34 cellular contexts compared by ENCODE assay signal in the genomic region with DNA sequence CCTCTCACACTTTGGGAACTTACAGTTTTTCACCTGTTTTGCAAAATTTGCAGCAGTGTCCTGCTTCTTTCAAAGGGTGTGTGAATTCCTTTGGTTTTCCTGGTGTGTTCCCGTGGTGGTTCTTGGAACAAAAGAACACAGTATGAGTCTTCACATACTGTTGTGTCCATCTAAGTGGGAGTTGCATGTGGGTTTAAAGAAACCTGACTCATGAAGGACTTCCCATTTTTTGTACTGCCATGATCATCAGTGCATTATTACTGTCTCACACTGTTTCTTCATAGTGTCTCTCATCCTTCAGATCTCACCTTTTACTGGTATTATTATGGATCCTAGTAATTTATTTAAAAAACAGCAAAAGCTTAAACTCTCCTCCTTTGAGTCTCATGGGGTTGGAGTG. TPM values are rescaled to one million over a fixed set of nuclear protein-coding genes. Genes with fewer than 3 reads are reported as not detected.
A peak's percentile ranks its signal among the peaks of the same experiment; 100 is the strongest.
DNase-seq lines count a peak whose midpoint lies in the region; ATAC-seq and TF ChIP-seq lines count a peak whose summit lies in the region.
"Had no signal": no experiment of that assay in that cellular context is flagged by ENCODE, and none has a peak within 500 bp of the region (broad histone marks: within the 10 kb centered on the region; RNA-seq: fewer than 3 reads in every experiment).

No MANE protein-coding gene starts in this region.

- H3K4me1 ChIP-seq in mammary epithelial cell (ENCODE audit: insufficient read depth, low read length) (peaks cover 30% of the 10 kb centered on the region), testis (no peaks in the 10 kb centered on the region), heart right ventricle (no peaks in the 10 kb centered on the region)
- H3K4me1 ChIP-seq: uterus had no signal

- H3K9ac ChIP-seq in mammary epithelial cell (ENCODE audit: insufficient read depth, low read length) = peak overlapping the region; percentile 77

- POLR2A ChIA-PET in MCF 10A (lab: Yijun Ruan, JAX) = interaction anchor here (0.7 kb wide), 1 partner anchor 1063 kb away, joined by 3 read pairs; no protein-coding TSS in a partner anchor

- in situ Hi-C loops in mammary epithelial cell (cut with MboI; ENCODE audit: low sequenced_read_pairs in 2 of 2) = no loop called here

- CTCF ChIA-PET in mammary epithelial cell (lab: Charles Lee; ENCODE audit: low non-redundant PET) = no interaction called here
- CTCF ChIA-PET in MCF 10A (lab: Yijun Ruan, JAX) = interaction anchor here (0.7 kb wide), 1 partner anchor 1233 kb away, joined by 3 read pairs; no protein-coding TSS in a partner anchor

- H3K79me2 ChIP-seq in mammary epithelial cell (ENCODE audit: insufficient read depth, low read length) = no peaks in the 10 kb centered on the region

- H3K27ac Mint-ChIP-seq in MCF 10A (ENCODE audit: low read depth, unreplicated experiment) (no peak overlapping the region), mesothelial cell of epicardium (no peak overlapping the region)
- H3K27ac Mint-ChIP-seq in dendritic cell treated with granulocyte-macrophage colony-stimulating factor and Interleukin-4, amounts not matched to agents 40 ng/mL and 50 ng/mL, for 4 days = peak overlapping the region; percentile 21
- H3K27ac Mint-ChIP-seq: activated CD4-positive, alpha-beta T cell treated with anti-CD3 and anti-CD28 coated beads, Interleukin-2, amount 10 ng/mL, durations not matched to agents 7 days and 5 days had no signal

- DNase-seq in mammary epithelial cell (peak; percentile 85), MCF 10A (ENCODE audit: unreplicated experiment) (no peak), NOMO-1 (lab: John Stamatoyannopoulos, UW; ENCODE audit: unreplicated experiment in 2 of 2) (peak; percentile 7 to 49), medulla oblongata (ENCODE audit: extremely low spot score) (no peak), testis (no peak), heart right ventricle (no peak), mesothelial cell of epicardium (ENCODE audit: low spot score in 2 of 2, unreplicated experiment in 2 of 2) (no peak)
- DNase-seq: activated CD4-positive, alpha-beta T cell treated with anti-CD3 and anti-CD28 coated beads, Interleukin-2, amount 10 ng/mL, durations not matched to agents 7 days and 5 days; amygdala; DMS153; dorsolateral prefrontal cortex; erythroblast; foreskin melanocyte; GDM1; hypothalamus; islet precursor cell; KBM-7; naive B cell; NCI-H1105; NCI-H2081 treated with DMSO at 0.1 percent for 48 hours; ovary; right cardiac atrium; SHP77; stimulated activated CD4-positive, alpha-beta T cell treated with anti-CD3 and anti-CD28 coated beads, Interleukin-12 subunit alpha, Interleukin-12 subunit beta, amount 100 ng/mL, for 4 hours; substantia nigra; T-helper 1 cell; uterus had no signal

- no peaks in the 10 kb centered on the region for H4K20me1 ChIP-seq in mammary epithelial cell (ENCODE audit: insufficient read depth, low read length)

- H3K36me3 Mint-ChIP-seq in MCF 10A (ENCODE audit: insufficient read depth, unreplicated experiment) (no peaks in the 10 kb centered on the region), mesothelial cell of epicardium (peaks cover 1% of the 10 kb centered on the region)
- no peaks in the 10 kb centered on the region for H3K36me3 Mint-ChIP-seq in dendritic cell treated with granulocyte-macrophage colony-stimulating factor and Interleukin-4, amounts not matched to agents 40 ng/mL and 50 ng/mL, for 4 days (ENCODE audit: low read depth)
- H3K36me3 Mint-ChIP-seq: CD14-positive monocyte, naive B cell had no signal

- no peak for TF ChIP-seq POLR2A in testis (IDR thresholded peaks at IDR 0.05)

- H3K4me3 Mint-ChIP-seq in MCF 10A (ENCODE audit: unreplicated experiment) = no peak overlapping the region
- H3K4me3 Mint-ChIP-seq in dendritic cell treated with granulocyte-macrophage colony-stimulating factor and Interleukin-4, amounts not matched to agents 40 ng/mL and 50 ng/mL, for 4 days = no peak overlapping the region
- no peak overlapping the region for H3K4me3 Mint-ChIP-seq in mesothelial cell of epicardium
- H3K4me3 Mint-ChIP-seq: activated CD4-positive, alpha-beta T cell treated with anti-CD3 and anti-CD28 coated beads, Interleukin-2, amount 10 ng/mL, durations not matched to agents 7 days and 5 days; CD14-positive monocyte had no signal

- H3K27ac ChIP-seq in mammary epithelial cell (ENCODE audit: insufficient read depth, low read depth, low read length) (peak overlapping the region; percentile 89), testis (no peak overlapping the region), heart right ventricle (no peak overlapping the region)
- H3K27ac ChIP-seq: dorsolateral prefrontal cortex, ovary, uterus had no signal

- no peak for ATAC-seq in heart right ventricle
- ATAC-seq: right cardiac atrium had no signal

- TF ChIP-seq CTCF in mammary epithelial cell (conservative IDR thresholded peaks at IDR 0.05 in 1 of 2, IDR thresholded peaks at IDR 0.05 in 1 of 2; ENCODE audit: extremely low read depth in 1 of 2, insufficient read depth in 1 of 2, low read depth in 1 of 2, low read length in 2 of 2) (no peak), MCF 10A (IDR thresholded peaks at IDR 0.05; ENCODE audit: unreplicated experiment) (no peak), testis (IDR thresholded peaks at IDR 0.05) (no peak), heart right ventricle (IDR thresholded peaks at IDR 0.05) (no peak), mesothelial cell of epicardium (IDR thresholded peaks at IDR 0.05; ENCODE audit: unreplicated experiment) (no peak)

- dilution Hi-C loops in mammary epithelial cell (cut with HindIII; ENCODE audit: low sequenced_read_pairs) = loop anchor here (5.0 kb wide), 1 partner anchor 49 kb away; no protein-coding TSS in a partner anchor

- no peaks in the 10 kb centered on the region for H3K9me3 Mint-ChIP-seq in MCF 10A (ENCODE audit: unreplicated experiment)
- peaks cover 10% of the 10 kb centered on the region for H3K9me3 Mint-ChIP-seq in dendritic cell treated with granulocyte-macrophage colony-stimulating factor and Interleukin-4, amounts not matched to agents 40 ng/mL and 50 ng/mL, for 4 days
- H3K9me3 Mint-ChIP-seq in mesothelial cell of epicardium = peaks cover 83% of the 10 kb centered on the region
- H3K9me3 Mint-ChIP-seq: activated CD4-positive, alpha-beta T cell treated with anti-CD3 and anti-CD28 coated beads, Interleukin-2, amount 10 ng/mL, durations not matched to agents 7 days and 5 days had no signal

- H3K4me2 ChIP-seq in mammary epithelial cell (ENCODE audit: insufficient read depth, low read depth, low read length) = peak overlapping the region; percentile 56

- H3K27me3 ChIP-seq in mammary epithelial cell (ENCODE audit: insufficient read depth, low read length) (no peaks in the 10 kb centered on the region), testis (no peaks in the 10 kb centered on the region), heart right ventricle (peaks cover 0 to 2% (median 0%) of the 10 kb centered on the region in 7 donors)
- H3K27me3 ChIP-seq: ovary, uterus had no signal

- no TSS peak for BruUV-seq in mammary epithelial cell (replicated peaks; lab: Mats Ljungman, UMichigan)
- BruUV-seq in MCF 10A (replicated peaks; lab: Mats Ljungman, UMichigan) = no TSS peak

- WGBS in mammary epithelial cell (ENCODE audit: low coverage, missing lambda C conversion rate) = 0% methylated on average over 1 of the region's 1 CpG
- 70 to 80% methylated on average over 1 of the region's 1 CpG for WGBS in testis, 2 donors
- WGBS in heart right ventricle, 2 donors = 44 to 56% methylated on average over 1 of the region's 1 CpG

- H2AFZ ChIP-seq in mammary epithelial cell (ENCODE audit: low read depth, low read length) = peak overlapping the region; percentile 75

- intact Hi-C loops in mammary epithelial cell (cut with micrococcal nuclease) (loop anchor here (2.0 to 5.0 kb wide), 2 partner anchors 49 to 66 kb away; no protein-coding TSS in a partner anchor), MCF 10A (cut with micrococcal nuclease) (no loop called here), testis (cut with DNase I; ENCODE audit: low total_unique reads) (no loop called here), heart right ventricle (cut with DNase I) (no loop called here)
- intact Hi-C loops in dendritic cell treated with granulocyte-macrophage colony-stimulating factor and Interleukin-4, amounts not matched to agents 40 ng/mL and 50 ng/mL, for 4 days (cut with micrococcal nuclease) = no loop called here

- H3K4me1 Mint-ChIP-seq in MCF 10A (ENCODE audit: insufficient read depth, unreplicated experiment) (no peaks in the 10 kb centered on the region), mesothelial cell of epicardium (no peaks in the 10 kb centered on the region)
- H3K4me1 Mint-ChIP-seq in dendritic cell treated with granulocyte-macrophage colony-stimulating factor and Interleukin-4, amounts not matched to agents 40 ng/mL and 50 ng/mL, for 4 days (ENCODE audit: low read depth) = peaks cover 28% of the 10 kb centered on the region

- no peak overlapping the region for H3K4me3 ChIP-seq in mammary epithelial cell (replicated peaks in 1 of 3; ENCODE audit: insufficient read depth in 1 of 3, low read depth in 2 of 3, low read length in 3 of 3)
- no peak overlapping the region for H3K4me3 ChIP-seq in testis
- H3K4me3 ChIP-seq in heart right ventricle = no peak overlapping the region
- H3K4me3 ChIP-seq: dorsolateral prefrontal cortex, ovary, uterus had no signal

- H3K27me3 Mint-ChIP-seq in MCF 10A (ENCODE audit: insufficient read depth, unreplicated experiment) (peaks cover 2% of the 10 kb centered on the region), mesothelial cell of epicardium (ENCODE audit: low read depth) (no peaks in the 10 kb centered on the region)
- no peaks in the 10 kb centered on the region for H3K27me3 Mint-ChIP-seq in dendritic cell treated with granulocyte-macrophage colony-stimulating factor and Interleukin-4, amounts not matched to agents 40 ng/mL and 50 ng/mL, for 4 days
- H3K27me3 Mint-ChIP-seq: activated CD4-positive, alpha-beta T cell treated with anti-CD3 and anti-CD28 coated beads, Interleukin-2, amount 10 ng/mL, durations not matched to agents 7 days and 5 days had no signal

- H3K36me3 ChIP-seq in mammary epithelial cell (ENCODE audit: insufficient read depth, low read length) (no peaks in the 10 kb centered on the region), testis (ENCODE audit: low read depth, missing control alignments) (no peaks in the 10 kb centered on the region), heart right ventricle (no peaks in the 10 kb centered on the region)
- H3K36me3 ChIP-seq: ovary, uterus had no signal

- H3K9me3 ChIP-seq in mammary epithelial cell (replicated peaks; ENCODE audit: insufficient read depth, low read length) (no peaks in the 10 kb centered on the region), testis (no peaks in the 10 kb centered on the region), heart right ventricle (peaks cover 0 to 7% (median 0%) of the 10 kb centered on the region in 11 donors)
- H3K9me3 ChIP-seq: ovary, uterus had no signal

RNA-seq across cellular contexts. Expression of a gene that starts 3.8 kb away (rescaled TPM):
- not detected for total RNA-seq in mammary epithelial cell
- polyA plus RNA-seq in mammary epithelial cell = not detected
- not detected for polyA minus RNA-seq in mammary epithelial cell
- not detected in 2 replicates for total RNA-seq in MCF 10A (2022)
- total RNA-seq in testis = 1 to 10 TPM in 1 of 2 donors, not detected in 1; 1.3 TPM
- polyA plus RNA-seq in testis (ENCODE audit: insufficient read depth, low read depth, low replicate concordance) = 4.0 TPM
- total RNA-seq in heart right ventricle = 1 to 10 TPM in 2 of 10 donors, under 1 TPM in 4, not detected in 4; 0.34 to 6.4 (median 0.72) TPM
- under 1 TPM; 0.28 to 0.37 TPM for polyA plus RNA-seq in heart right ventricle
- total RNA-seq in mesothelial cell of epicardium = not detected in 3 replicates
- total RNA-seq: H4, HT-29, lung microvascular endothelial cell, NCI-H460, OCI-LY7 had no signal

RNA-seq across cellular contexts. Expression of a gene that starts 20.7 kb away (rescaled TPM):
- total RNA-seq in mammary epithelial cell (not detected), MCF 10A (2022) (not detected in 2 replicates), testis (under 1 TPM in 1 of 2 donors, not detected in 1; 0.93 TPM), heart right ventricle (10 to 100 TPM in 1 of 10 donors, 1 to 10 TPM in 3, under 1 TPM in 5, not detected in 1; 0.35 to 19.2 (median 0.96) TPM), mesothelial cell of epicardium (not detected in 3 replicates)
- polyA plus RNA-seq in mammary epithelial cell (not detected), testis (ENCODE audit: insufficient read depth, low read depth, low replicate concordance) (1.5 TPM), heart right ventricle (1 to 10 TPM in 1 of 2 donors, under 1 TPM in 1; 0.46 to 1.8 TPM)
- polyA minus RNA-seq in mammary epithelial cell = not detected
- total RNA-seq: H4, HT-29, lung microvascular endothelial cell, NCI-H460, OCI-LY7 had no signal

RNA-seq across cellular contexts. Expression of a gene that starts 37.2 kb away (rescaled TPM):
- total RNA-seq in mammary epithelial cell (not detected), MCF 10A (2022) (not detected in 2 replicates), testis (1 to 10 TPM in 1 of 2 donors, not detected in 1; 3.8 TPM), heart right ventricle (1 to 10 TPM in 5 of 10 donors, under 1 TPM in 4, not detected in 1; 0.49 to 2.4 (median 1.1) TPM), mesothelial cell of epicardium (not detected in 3 replicates)
- polyA plus RNA-seq in mammary epithelial cell (not detected), testis (ENCODE audit: insufficient read depth, low read depth, low replicate concordance) (9.2 TPM), heart right ventricle (under 1 TPM in 1 of 2 donors, not detected in 1; 0.23 TPM)
- not detected for polyA minus RNA-seq in mammary epithelial cell
- total RNA-seq: activated CD4-positive, alpha-beta T cell treated with anti-CD3 and anti-CD28 coated beads, Interleukin-2, amount 10 ng/mL, durations not matched to agents 7 days and 5 days; H4; HT-29; lung microvascular endothelial cell; NCI-H460; OCI-LY7 had no signal
- polyA plus RNA-seq: right cardiac atrium had no signal

Comparison
In these comparisons a context has a peak if more than half of its experiments do, and no peak if none do; other contexts are left out.
1. DNase-seq: peak in mammary epithelial cell (single experiment) and NOMO-1 (2 of 2); none in MCF 10A (single experiment), medulla oblongata (single experiment), testis (single experiment), heart right ventricle (0 of 2) and mesothelial cell of epicardium (0 of 2).